22 cellular contexts compared by ENCODE assay signal in genomic region chr7:78260826-78261225, GRCh38.
A peak's percentile ranks its signal among the peaks of the same experiment; 100 is the strongest.
DNase-seq lines count a peak whose midpoint lies in the region; TF ChIP-seq lines count a peak whose summit lies in the region.
"Had no signal": no experiment of that assay in that cellular context is flagged by ENCODE, and none has a peak within 500 bp of the region (broad histone marks: within the 10 kb centered on the region; RNA-seq: fewer than 3 reads in every experiment).

No MANE protein-coding gene starts in this region.

- H3K36me3 ChIP-seq in breast epithelium, result no peaks in the 10 kb centered on the region
- H3K36me3 ChIP-seq: BE2C, MG63 had no signal

- DNase-seq in AG20443 (ENCODE audit: low spot score) (peak; percentile 42), LHCN-M2 (ENCODE audit: low read depth) (peak; percentile 37), chondrocyte (ENCODE audit: low spot score) (no peak), putamen (ENCODE audit: low spot score) (peak; percentile 35), NCI-H1694 (lab: John Stamatoyannopoulos, UW) (no peak), NCI-H1436 treated with DMSO at 0.1 percent for 48 hours (lab: John Stamatoyannopoulos, UW) (no peak), breast epithelium (ENCODE audit: low spot score in 2 of 2) (no peak)
- DNase-seq in activated CD8-positive, alpha-beta memory T cell treated with anti-CD3 and anti-CD28 coated beads, Interleukin-2, amount 50 U/mL, for 48 hours, result no peak
- DNase-seq: BE2C; Calu3; CD4-positive, alpha-beta memory T cell; DMS53; GOT3; KG1; MG63; NCI-H1092; NCI-H187 treated with DMSO at 0.1 percent for 48 hours; NCI-H446; NCI-H69; OCI-M1; SIG-M5 had no signal

- TF ChIP-seq POLR2A in breast epithelium (IDR thresholded peaks at IDR 0.05), result no peak

- peak overlapping the region; percentile 62 for H3K27ac Mint-ChIP-seq in chondrocyte (ENCODE audit: unreplicated experiment)
- H3K27ac Mint-ChIP-seq: CD4-positive, alpha-beta memory T cell had no signal

- TF ChIP-seq CTCF in chondrocyte (IDR thresholded peaks at IDR 0.05) (no peak), breast epithelium (IDR thresholded peaks at IDR 0.05) (no peak)

- no peak overlapping the region for H3K4me3 ChIP-seq in breast epithelium
- H3K4me3 ChIP-seq: A549, MG63 had no signal

- intact Hi-C loops in breast epithelium (cut with DNase I; ENCODE audit: low total_unique reads), result no loop called here

- no peaks in the 10 kb centered on the region for H3K27me3 ChIP-seq in breast epithelium
- H3K27me3 ChIP-seq: MG63 had no signal

- H3K4me1 ChIP-seq in breast epithelium, result no peaks in the 10 kb centered on the region
- H3K4me1 ChIP-seq: A549, BE2C had no signal

- peaks cover 18% of the 10 kb centered on the region for H3K4me1 Mint-ChIP-seq in chondrocyte (ENCODE audit: low read depth)
- H3K4me1 Mint-ChIP-seq: CD4-positive, alpha-beta memory T cell had no signal

- H3K36me3 Mint-ChIP-seq in chondrocyte (ENCODE audit: low read depth), result no peaks in the 10 kb centered on the region
- H3K36me3 Mint-ChIP-seq: CD4-positive, alpha-beta memory T cell had no signal

- H3K27me3 Mint-ChIP-seq in chondrocyte (ENCODE audit: low read depth), result no peaks in the 10 kb centered on the region
- H3K27me3 Mint-ChIP-seq: CD4-positive, alpha-beta memory T cell had no signal

- no peak overlapping the region for H3K4me3 Mint-ChIP-seq in chondrocyte (ENCODE audit: unreplicated experiment)
- H3K4me3 Mint-ChIP-seq: CD4-positive, alpha-beta memory T cell had no signal

- H3K9me3 Mint-ChIP-seq in chondrocyte (ENCODE audit: low read depth), result peaks cover 3% of the 10 kb centered on the region

- H3K27ac ChIP-seq in breast epithelium, result no peak overlapping the region
- H3K27ac ChIP-seq: A549 had no signal

- H3K9me3 ChIP-seq in breast epithelium, result no peaks in the 10 kb centered on the region
- H3K9me3 ChIP-seq: A549, BE2C, MG63 had no signal

Comparison
In these comparisons a context has a peak if more than half of its experiments do, and no peak if none do; other contexts are left out.
1. DNase-seq: peak in AG20443 (single experiment), LHCN-M2 (single experiment) and putamen (single experiment); none in chondrocyte (single experiment), NCI-H1694 (single experiment), NCI-H1436 treated with DMSO at 0.1 percent for 48 hours (single experiment), breast epithelium (0 of 2) and activated CD8-positive, alpha-beta memory T cell treated with anti-CD3 and anti-CD28 coated beads, Interleukin-2, amount 50 U/mL, for 48 hours (single experiment).